ENCODE assay signal across 9 cellular contexts in genomic region chr12:106030210-106031175, GRCh38.
A peak's percentile ranks its signal among the peaks of the same experiment; 100 is the strongest.
DNase-seq lines count a peak whose midpoint lies in the region; ATAC-seq and TF ChIP-seq lines count a peak whose summit lies in the region.
"Had no signal": no experiment of that assay in that cellular context is flagged by ENCODE, and none has a peak within 500 bp of the region (broad histone marks: within the 10 kb centered on the region; RNA-seq: fewer than 3 reads in every experiment).

No MANE protein-coding gene starts in this region.

- no peaks in the 10 kb centered on the region for H3K9me3 Mint-ChIP-seq in endodermal cell
- H3K9me3 Mint-ChIP-seq: activated T-cell treated with anti-CD3 and anti-CD28 coated beads, Interleukin-2, amount 50 U/mL, for 24 hours had no signal

- H3K4me3 ChIP-seq in skeletal muscle cell (ENCODE audit: low read depth, low read length): peak overlapping the region; percentile 22
- no peak overlapping the region for H3K4me3 ChIP-seq in endodermal cell (ENCODE audit: low read length)

- no peak overlapping the region for H3K9ac ChIP-seq in endodermal cell (ENCODE audit: extremely low read depth, low read length, poor library complexity, severe bottlenecking)

- no peak overlapping the region for H3K27ac ChIP-seq in endodermal cell (ENCODE audit: low read depth, low read length)

- H3K36me3 Mint-ChIP-seq in endodermal cell (ENCODE audit: low read depth): no peaks in the 10 kb centered on the region

- H3K27me3 Mint-ChIP-seq in endodermal cell (ENCODE audit: insufficient read depth): no peaks in the 10 kb centered on the region

- DNase-seq in NOMO-1 (lab: John Stamatoyannopoulos, UW; ENCODE audit: unreplicated experiment in 2 of 2): peak; percentile 74 to 76
- DNase-seq in dedifferentiated amniotic fluid mesenchymal stem cell (ENCODE audit: extremely low spot score): peak; percentile 65
- peak; percentile 83 for DNase-seq in skeletal muscle cell (ENCODE audit: low read depth)
- DNase-seq in endodermal cell: no peak
- no peak for DNase-seq in NCI-H524 treated with DMSO at 0.1 percent for 48 hours (lab: John Stamatoyannopoulos, UW)
- DNase-seq: activated T-cell treated with anti-CD3 and anti-CD28 coated beads, Interleukin-2, amount 50 U/mL, for 24 hours; NCI-H146 had no signal

- H3K27me3 ChIP-seq in endodermal cell (ENCODE audit: control insufficient read depth, insufficient read depth, low read length, poor library complexity, severe bottlenecking): no peaks in the 10 kb centered on the region

- no peak overlapping the region for H3K4me3 Mint-ChIP-seq in endodermal cell
- H3K4me3 Mint-ChIP-seq: activated T-cell treated with anti-CD3 and anti-CD28 coated beads, Interleukin-2, amount 50 U/mL, for 24 hours had no signal

- H3K36me3 ChIP-seq in endodermal cell (ENCODE audit: control insufficient read depth, insufficient read depth, low read length): no peaks in the 10 kb centered on the region

- H3K4me1 Mint-ChIP-seq in endodermal cell: peaks cover 26% of the 10 kb centered on the region

- no peak overlapping the region for H3K27ac Mint-ChIP-seq in endodermal cell
- H3K27ac Mint-ChIP-seq: activated T-cell treated with anti-CD3 and anti-CD28 coated beads, Interleukin-2, amount 50 U/mL, for 24 hours had no signal

- H3K4me1 ChIP-seq in endodermal cell (ENCODE audit: control insufficient read depth, insufficient read depth, low read length): peaks cover 18% of the 10 kb centered on the region

- no peak for TF ChIP-seq CTCF in endodermal cell (conservative IDR thresholded peaks at IDR 0.05)

- WGBS in endodermal cell (ENCODE audit: insufficient coverage in 1 of 2, insufficient read length in 1 of 2), 2 experiments: 81 to 84% methylated on average over 5 to 12 of the region's 12 CpGs

- peak; percentile 58 for ATAC-seq in GM21390 (IDR thresholded peaks at IDR 0.05; ENCODE audit: unreplicated experiment)
- ATAC-seq in HG03175 (IDR thresholded peaks at IDR 0.05; ENCODE audit: unreplicated experiment): no peak

- H3K9me3 ChIP-seq in endodermal cell (ENCODE audit: control insufficient read depth, low read length): no peaks in the 10 kb centered on the region

Comparison
In these comparisons a context has a peak if more than half of its experiments do, and no peak if none do; other contexts are left out.
1. DNase-seq: peak in NOMO-1 (2 of 2), dedifferentiated amniotic fluid mesenchymal stem cell (single experiment) and skeletal muscle cell (single experiment); none in endodermal cell (single experiment) and NCI-H524 treated with DMSO at 0.1 percent for 48 hours (single experiment).